2 cellular contexts compared by ENCODE assay signal in genomic region chr6:11608600-11609323, GRCh38.
A peak's percentile ranks its signal among the peaks of the same experiment; 100 is the strongest.
TF ChIP-seq lines count a peak whose summit lies in the region.

No MANE protein-coding gene starts in this region.

TF ChIP-seq in A549, 52 proteins besides CTCF, POLR2A, EP300 and RAD21:
- TF ChIP-seq PHF8 (IDR thresholded peaks at IDR 0.05; ENCODE audit: borderline replicate concordance, low read depth) (no peak), MAFK (IDR thresholded peaks at IDR 0.05; ENCODE audit: partially characterized antibody) (peak; percentile 75), HEYL (CRISPR knock-in tag; IDR thresholded peaks at IDR 0.05) (no peak), CHD4 (IDR thresholded peaks at IDR 0.05; ENCODE audit: borderline replicate concordance) (no peak), KDM5A (IDR thresholded peaks at IDR 0.05) (no peak)

TF ChIP-seq in IMR-90, 13 proteins besides CTCF, POLR2A, EP300 and RAD21:
- peak; percentile 69 for TF ChIP-seq MAFK (IDR thresholded peaks at IDR 0.05; ENCODE audit: low read depth, low read length)
- TF ChIP-seq, protein P1, sequence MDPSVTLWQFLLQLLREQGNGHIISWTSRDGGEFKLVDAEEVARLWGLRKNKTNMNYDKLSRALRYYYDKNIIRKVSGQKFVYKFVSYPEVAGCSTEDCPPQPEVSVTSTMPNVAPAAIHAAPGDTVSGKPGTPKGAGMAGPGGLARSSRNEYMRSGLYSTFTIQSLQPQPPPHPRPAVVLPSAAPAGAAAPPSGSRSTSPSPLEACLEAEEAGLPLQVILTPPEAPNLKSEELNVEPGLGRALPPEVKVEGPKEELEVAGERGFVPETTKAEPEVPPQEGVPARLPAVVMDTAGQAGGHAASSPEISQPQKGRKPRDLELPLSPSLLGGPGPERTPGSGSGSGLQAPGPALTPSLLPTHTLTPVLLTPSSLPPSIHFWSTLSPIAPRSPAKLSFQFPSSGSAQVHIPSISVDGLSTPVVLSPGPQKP (IDR thresholded peaks at IDR 0.05; ENCODE audit: borderline replicate concordance, low read depth, low read length) = no peak
